Comparison of ENCODE assay signal across 1 cellular context in genomic region chr17:32349854-32350661, GRCh38.
A peak's percentile ranks its signal among the peaks of the same experiment; 100 is the strongest.
TF ChIP-seq lines count a peak whose summit lies in the region.

ZNF207 (plus strand) TSS chr17:32350157; CDS start chr17:32350286, 129 bp downstream.

TF ChIP-seq in HepG2, 621 proteins besides CTCF, POLR2A, EP300 and RAD21 (continued from another document and continues in another):
- 0 out of 2 replicates have a peak, but pooled peaks have one; percentile 69 for TF ChIP-seq ZBTB42 (CRISPR knock-in tag; IDR thresholded peaks at IDR 0.05)
- TF ChIP-seq AGO1 (IDR thresholded peaks at IDR 0.05; ENCODE audit: low read depth, low read length, poor library complexity, severe bottlenecking): no peak
- TF ChIP-seq PLSCR1 (CRISPR knock-in tag; IDR thresholded peaks at IDR 0.05; ENCODE audit: borderline replicate concordance): 0 out of 2 replicates have a peak, but pooled peaks have one; percentile 31
- TF ChIP-seq NR3C1 (CRISPR knock-in tag; IDR thresholded peaks at IDR 0.05): no peak
- no peak for TF ChIP-seq MATR3 (CRISPR knock-in tag; IDR thresholded peaks at IDR 0.05)
- 0 out of 2 replicates have a peak, but pooled peaks have one; percentile 42 for TF ChIP-seq PCBP1 (IDR thresholded peaks at IDR 0.05; ENCODE audit: borderline replicate concordance, low read depth, low read length)
- TF ChIP-seq MXD4 (CRISPR knock-in tag; IDR thresholded peaks at IDR 0.05): no peak; the same call in 1 of the 2 replicates
- peak; percentile 62; the same call in 1 of the 2 replicates for TF ChIP-seq ZNF788 (CRISPR knock-in tag; IDR thresholded peaks at IDR 0.05; ENCODE audit: borderline replicate concordance)
- peak; percentile 49 for TF ChIP-seq IKZF5 (CRISPR knock-in tag; IDR thresholded peaks at IDR 0.05)
- TF ChIP-seq FOXP1 (IDR thresholded peaks at IDR 0.05): no peak
- TF ChIP-seq FOXP1 (CRISPR knock-in tag; IDR thresholded peaks at IDR 0.05): no peak
- 0 out of 2 replicates have a peak, but pooled peaks have one; percentile 29 for TF ChIP-seq ARHGAP35 (CRISPR knock-in tag; IDR thresholded peaks at IDR 0.05; ENCODE audit: borderline replicate concordance)
- TF ChIP-seq POLR2AphosphoS5 (IDR thresholded peaks at IDR 0.05; ENCODE audit: low read depth, low read length): peak; percentile 98
- TF ChIP-seq THRA (CRISPR knock-in tag; IDR thresholded peaks at IDR 0.05; ENCODE audit: borderline replicate concordance): no peak
- TF ChIP-seq ZNF883 (CRISPR knock-in tag; IDR thresholded peaks at IDR 0.05; ENCODE audit: not compliant biosample characterization): peak; percentile 50
- peak; percentile 88; the same call in 1 of the 2 replicates for TF ChIP-seq SATB2 (CRISPR knock-in tag; IDR thresholded peaks at IDR 0.05)
- no peak for TF ChIP-seq ZNF75D (CRISPR knock-in tag; IDR thresholded peaks at IDR 0.05; ENCODE audit: borderline replicate concordance)
- TF ChIP-seq SIX1 (CRISPR knock-in tag; IDR thresholded peaks at IDR 0.05; ENCODE audit: borderline replicate concordance): no peak
- TF ChIP-seq EEA1 (CRISPR knock-in tag; IDR thresholded peaks at IDR 0.05; ENCODE audit: borderline replicate concordance): peak; percentile 48; the same call in 1 of the 2 replicates
- no peak for TF ChIP-seq FOSL1 (CRISPR knock-in tag; IDR thresholded peaks at IDR 0.05; ENCODE audit: borderline replicate concordance)
- peak; percentile 58 for TF ChIP-seq ZSCAN9 (CRISPR knock-in tag; IDR thresholded peaks at IDR 0.05; ENCODE audit: borderline replicate concordance)
- no peak for TF ChIP-seq CREB3 (CRISPR knock-in tag; IDR thresholded peaks at IDR 0.05)
- TF ChIP-seq KMT2A (CRISPR knock-in tag; IDR thresholded peaks at IDR 0.05): peak; percentile 86
- peak; percentile 66; the same call in 1 of the 2 replicates for TF ChIP-seq MXD1 (CRISPR knock-in tag; IDR thresholded peaks at IDR 0.05)
- peak; percentile 46; the same call in 1 of the 2 replicates for TF ChIP-seq SMAD3 (CRISPR knock-in tag; IDR thresholded peaks at IDR 0.05)
- no peak for TF ChIP-seq MBD4 (IDR thresholded peaks at IDR 0.05; ENCODE audit: borderline replicate concordance, low read length)
- TF ChIP-seq ZNF816 (CRISPR knock-in tag; IDR thresholded peaks at IDR 0.05; ENCODE audit: borderline replicate concordance): no peak
- TF ChIP-seq ZNF501 (CRISPR knock-in tag; IDR thresholded peaks at IDR 0.05): peak; percentile 66
- TF ChIP-seq NCOA2 (CRISPR knock-in tag; IDR thresholded peaks at IDR 0.05): peak; percentile 25; the same call in 1 of the 2 replicates
- TF ChIP-seq EHMT2 (IDR thresholded peaks at IDR 0.05; ENCODE audit: borderline replicate concordance, low read depth, low read length): no peak
- TF ChIP-seq DPF2 (CRISPR knock-in tag; IDR thresholded peaks at IDR 0.05; ENCODE audit: borderline replicate concordance, low read depth): no peak
- no peak for TF ChIP-seq ZNF710 (CRISPR knock-in tag; IDR thresholded peaks at IDR 0.05; ENCODE audit: borderline replicate concordance)
- TF ChIP-seq ZNF614 (CRISPR knock-in tag; IDR thresholded peaks at IDR 0.05; ENCODE audit: borderline replicate concordance): no peak; the same call in 1 of the 2 replicates
- 0 out of 2 replicates have a peak, but pooled peaks have one; percentile 75 for TF ChIP-seq ZNF138 (CRISPR knock-in tag; IDR thresholded peaks at IDR 0.05; ENCODE audit: low read depth)
- TF ChIP-seq KDM2A (CRISPR knock-in tag; IDR thresholded peaks at IDR 0.05; ENCODE audit: borderline replicate concordance, low read depth): peak; percentile 85
- TF ChIP-seq NCOR1 (IDR thresholded peaks at IDR 0.05; ENCODE audit: borderline replicate concordance, low read length): peak; percentile 21
- TF ChIP-seq ZNF468 (CRISPR knock-in tag; IDR thresholded peaks at IDR 0.05): no peak
- TF ChIP-seq ZNF232 (CRISPR knock-in tag; IDR thresholded peaks at IDR 0.05; ENCODE audit: borderline replicate concordance): peak; percentile 85; the same call in 1 of the 2 replicates
- TF ChIP-seq ZFP41 (CRISPR knock-in tag; IDR thresholded peaks at IDR 0.05; ENCODE audit: borderline replicate concordance): no peak
- TF ChIP-seq NFYB (CRISPR knock-in tag; IDR thresholded peaks at IDR 0.05): peak; percentile 60
- TF ChIP-seq RFXANK (CRISPR knock-in tag; IDR thresholded peaks at IDR 0.05): 0 out of 2 replicates have a peak, but pooled peaks have one; percentile 67
- peak; percentile 32; the same call in 1 of the 2 replicates for TF ChIP-seq ZSCAN21 (CRISPR knock-in tag; IDR thresholded peaks at IDR 0.05; ENCODE audit: borderline replicate concordance)
- peak; percentile 46 for TF ChIP-seq RBM22 (optimal IDR thresholded peaks at IDR 0.05; ENCODE audit: low read length)
- TF ChIP-seq MAX (IDR thresholded peaks at IDR 0.05): peak; percentile 43; the same call in 1 of the 2 replicates
- peak; percentile 58 for TF ChIP-seq ELF1 (CRISPR knock-in tag; IDR thresholded peaks at IDR 0.05)
- TF ChIP-seq ZBTB44 (CRISPR knock-in tag; IDR thresholded peaks at IDR 0.05): no peak; the same call in 1 of the 2 replicates
- TF ChIP-seq ZHX1 (CRISPR knock-in tag; IDR thresholded peaks at IDR 0.05; ENCODE audit: low read depth): peak; percentile 81
- no peak; the same call in 1 of the 2 replicates for TF ChIP-seq ERF (CRISPR knock-in tag; IDR thresholded peaks at IDR 0.05)
- TF ChIP-seq ZNF143 (CRISPR knock-in tag; IDR thresholded peaks at IDR 0.05): peak; percentile 91
- TF ChIP-seq FOXA1 (IDR thresholded peaks at IDR 0.05): no peak
- TF ChIP-seq FOXA1 (CRISPR knock-in tag; IDR thresholded peaks at IDR 0.05): no peak
- no peak; the same call in 1 of the 2 replicates for TF ChIP-seq ZNF317 (CRISPR knock-in tag; IDR thresholded peaks at IDR 0.05)
- TF ChIP-seq ZNF619 (CRISPR knock-in tag; IDR thresholded peaks at IDR 0.05): no peak
- no peak for TF ChIP-seq XRCC5 (optimal IDR thresholded peaks at IDR 0.05; ENCODE audit: low read length)
- no peak for TF ChIP-seq ZNF639 (CRISPR knock-in tag; conservative IDR thresholded peaks at IDR 0.05)
